In genomic region chr10:127976701-127977367, GRCh38 we compare ENCODE assay signal across 1 cellular context.
TF ChIP-seq lines count a peak whose summit lies in the region.

No MANE protein-coding gene starts in this region.

TF ChIP-seq in IMR-90, 13 proteins besides CTCF, POLR2A, EP300 and RAD21 (continued from another document):
- no peak for TF ChIP-seq MAFK (IDR thresholded peaks at IDR 0.05; ENCODE audit: low read depth, low read length)
- TF ChIP-seq CHD1 (IDR thresholded peaks at IDR 0.05; ENCODE audit: low read depth, low read length): no peak
- no peak for TF ChIP-seq NFE2L2 (IDR thresholded peaks at IDR 0.05; ENCODE audit: low read depth, low read length)
- TF ChIP-seq SMC3 (IDR thresholded peaks at IDR 0.05; ENCODE audit: low read depth, low read length): no peak
- TF ChIP-seq FOS (IDR thresholded peaks at IDR 0.05; ENCODE audit: low read depth, low read length): no peak
- no peak for TF ChIP-seq CEBPB (IDR thresholded peaks at IDR 0.05; ENCODE audit: low read depth, low read length)
- no peak for TF ChIP-seq RCOR1 (IDR thresholded peaks at IDR 0.05; ENCODE audit: insufficient replicate concordance, low read length)
- TF ChIP-seq MXI1 (IDR thresholded peaks at IDR 0.05; ENCODE audit: borderline replicate concordance, low read depth, low read length): no peak
